Comparison of ENCODE assay signal across 8 cellular contexts in the genomic region with DNA sequence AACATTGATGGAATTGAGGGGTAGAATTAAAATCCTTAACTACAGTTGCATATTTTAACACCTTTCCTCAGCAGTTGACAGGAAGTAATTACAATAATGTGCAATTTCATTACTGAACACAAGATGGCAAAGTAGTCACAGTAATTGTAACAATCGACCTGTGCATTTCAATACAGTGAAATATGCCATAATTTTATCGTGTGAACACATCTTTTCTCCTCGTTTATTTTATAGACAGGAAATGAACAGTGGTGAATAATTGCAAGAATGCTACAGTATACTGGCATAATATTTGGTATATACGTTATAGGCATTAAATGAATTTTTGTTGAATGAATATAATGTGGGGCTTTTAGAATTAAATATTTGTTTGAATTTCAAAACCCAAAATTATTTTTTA. TPM values are rescaled to one million over a fixed set of nuclear protein-coding genes. Genes with fewer than 3 reads are reported as not detected.
DNase-seq lines count a peak whose midpoint lies in the region; ATAC-seq and TF ChIP-seq lines count a peak whose summit lies in the region.

No MANE protein-coding gene starts in this region.

- peak; percentile 91 for ATAC-seq in GM18498 (IDR thresholded peaks at IDR 0.05; ENCODE audit: unreplicated experiment)
- ATAC-seq in HG02759 (IDR thresholded peaks at IDR 0.05; ENCODE audit: unreplicated experiment) = peak; percentile 83

- TF ChIP-seq CTCF in AG10803 (conservative IDR thresholded peaks at IDR 0.05; ENCODE audit: low read length) (peak; percentile 77), NB4 (IDR thresholded peaks at IDR 0.05; ENCODE audit: low read depth, low read length) (no peak), fibroblast of the aortic adventitia (IDR thresholded peaks at IDR 0.05; ENCODE audit: insufficient read depth, low read length) (peak; percentile 54)

- no peak overlapping the region for H3K4me3 ChIP-seq in AG10803 (ENCODE audit: low read length)
- H3K4me3 ChIP-seq in NB4 (ENCODE audit: low read depth, low read length) = no peak overlapping the region
- H3K4me3 ChIP-seq in fibroblast of the aortic adventitia (ENCODE audit: low read depth, low read length) = no peak overlapping the region

- no peak for TF ChIP-seq POLR2A in NB4 (IDR thresholded peaks at IDR 0.05; ENCODE audit: extremely low read depth, insufficient read length)

- DNase-seq in AG10803 (ENCODE audit: low read depth) = peak; percentile 53
- peak; percentile 72 for DNase-seq in NB4 (ENCODE audit: low read depth)
- DNase-seq in SKM-1 treated with dmso at 0.1 percent for 144 hours (lab: John Stamatoyannopoulos, UW; ENCODE audit: unreplicated experiment) = peak; percentile 62
- DNase-seq in fibroblast of the aortic adventitia (ENCODE audit: low read depth) = peak; percentile 70
- DNase-seq in putamen (ENCODE audit: low spot score) = peak; percentile 26
- DNase-seq in activated CD4-positive, alpha-beta T cell treated with anti-CD3 and anti-CD28 coated beads, Interleukin-2, amount 50 U/mL, for 1 hour = no peak

RNA-seq across cellular contexts. Expression of a gene that starts 25.0 kb away (rescaled TPM):
- total RNA-seq in fibroblast of the aortic adventitia (ENCODE audit: low replicate concordance) = 2.8 and 7.2 TPM in 2 replicates

RNA-seq across cellular contexts. Expression of a gene that starts 31.4 kb away (rescaled TPM):
- total RNA-seq in fibroblast of the aortic adventitia (ENCODE audit: low replicate concordance) = not detected in 2 replicates
